11 cellular contexts compared by ENCODE assay signal in genomic region chrX:71326394-71326793, GRCh38. TPM values are rescaled to one million over a fixed set of nuclear protein-coding genes. Genes with fewer than 3 reads are reported as not detected.
"Had no signal": no experiment of that assay in that cellular context is flagged by ENCODE, and none has a peak within 500 bp of the region (broad histone marks: within the 10 kb centered on the region; RNA-seq: fewer than 3 reads in every experiment).

No MANE protein-coding gene starts in this region.

- DNase-seq: GM23248, GOT3, H7, H9, HCEC 1CT, HFFc6 had no signal

- H3K4me3 Mint-ChIP-seq: GM23338, H9, HFFc6 had no signal

- ATAC-seq: GM23338, HCT116 had no signal

- H2AFZ ChIP-seq: GM23248, GM23338 had no signal

- H3K4me2 ChIP-seq: GM23338 had no signal

- H3K9ac ChIP-seq: GM23248 had no signal

- H3K27ac ChIP-seq: GM23248 had no signal

- H3K4me1 ChIP-seq: HAP-1 had no signal

- FAIRE-seq: H1, H54 had no signal

- H3K4me3 ChIP-seq: GM23248, GM23338, HAP-1 had no signal

- H3K27ac Mint-ChIP-seq: GM23338, H9, HFFc6 had no signal

- H3K4me1 Mint-ChIP-seq: GM23338, H9 had no signal

RNA-seq across cellular contexts. Expression of gene ITGB1BP2, which starts 24.8 kb away (rescaled TPM):
- polyA plus RNA-seq: GM23248 had no signal
